Comparison of ENCODE assay signal across 17 cellular contexts in genomic region chr1:100930494-100930893, GRCh38. TPM values are rescaled to one million over a fixed set of nuclear protein-coding genes. Genes with fewer than 3 reads are reported as not detected.
DNase-seq lines count a peak whose midpoint lies in the region; ATAC-seq and TF ChIP-seq lines count a peak whose summit lies in the region.
"Had no signal": no experiment of that assay in that cellular context is flagged by ENCODE, and none has a peak within 500 bp of the region (broad histone marks: within the 10 kb centered on the region; RNA-seq: fewer than 3 reads in every experiment).

No MANE protein-coding gene starts in this region.

- no peaks in the 10 kb centered on the region for H3K27me3 ChIP-seq in CD8-positive, alpha-beta T cell (ENCODE audit: insufficient read depth, low read length)

- peaks cover 20% of the 10 kb centered on the region for H3K9me3 Mint-ChIP-seq in activated T-cell treated with anti-CD3 and anti-CD28 coated beads, Interleukin-2, amount 50 U/mL, for 4 hours
- H3K9me3 Mint-ChIP-seq in activated T-cell treated with anti-CD3 and anti-CD28 coated beads, Interleukin-2, amount 50 U/mL, for 72 hours, result peaks cover 4% of the 10 kb centered on the region in 2 donors
- peaks cover 8% of the 10 kb centered on the region for H3K9me3 Mint-ChIP-seq in CD8-positive, alpha-beta T cell
- peaks cover 12% of the 10 kb centered on the region for H3K9me3 Mint-ChIP-seq in activated CD4-positive, alpha-beta memory T cell treated with anti-CD3 and anti-CD28 coated beads, Interleukin-2, amount 10 ng/mL, durations not matched to agents 7 days and 5 days
- peaks cover 0 to 5% (median 0%) of the 10 kb centered on the region in 6 donors for H3K9me3 Mint-ChIP-seq in immature natural killer cell
- H3K9me3 Mint-ChIP-seq: GM23338 had no signal

- no peak for TF ChIP-seq CTCF in CD8-positive, alpha-beta T cell (IDR thresholded peaks at IDR 0.05)
- no peak for TF ChIP-seq CTCF in GM20000 (IDR thresholded peaks at IDR 0.05; ENCODE audit: extremely low read depth, missing control alignments)

- no peak overlapping the region for H3K27ac Mint-ChIP-seq in activated T-cell treated with anti-CD3 and anti-CD28 coated beads, Interleukin-2, amount 50 U/mL, for 72 hours
- peak overlapping the region; percentile 84 for H3K27ac Mint-ChIP-seq in CD8-positive, alpha-beta T cell
- H3K27ac Mint-ChIP-seq in activated CD4-positive, alpha-beta memory T cell treated with anti-CD3 and anti-CD28 coated beads, Interleukin-2, amount 10 ng/mL, durations not matched to agents 7 days and 5 days, result peak overlapping the region; percentile 13
- H3K27ac Mint-ChIP-seq in immature natural killer cell, result peak overlapping the region; percentile 9 to 86 (median 85)
- H3K27ac Mint-ChIP-seq: GM23338 had no signal

- no peak overlapping the region for H3K27ac ChIP-seq in CD8-positive, alpha-beta T cell (ENCODE audit: low read depth, low read length)
- H3K27ac ChIP-seq: RWPE1 had no signal

- no peaks in the 10 kb centered on the region for H3K27me3 Mint-ChIP-seq in activated T-cell treated with anti-CD3 and anti-CD28 coated beads, Interleukin-2, amount 50 U/mL, for 4 hours (ENCODE audit: low read depth)
- H3K27me3 Mint-ChIP-seq in activated T-cell treated with anti-CD3 and anti-CD28 coated beads, Interleukin-2, amount 50 U/mL, for 72 hours (ENCODE audit: low read depth), result no peaks in the 10 kb centered on the region
- no peaks in the 10 kb centered on the region for H3K27me3 Mint-ChIP-seq in CD8-positive, alpha-beta T cell (ENCODE audit: low read depth)
- no peaks in the 10 kb centered on the region for H3K27me3 Mint-ChIP-seq in activated CD4-positive, alpha-beta memory T cell treated with anti-CD3 and anti-CD28 coated beads, Interleukin-2, amount 10 ng/mL, durations not matched to agents 7 days and 5 days
- H3K27me3 Mint-ChIP-seq in immature natural killer cell (ENCODE audit: low read depth in 3 of 3), result no peaks in the 10 kb centered on the region

- CTCF ChIA-PET in CD8-positive, alpha-beta T cell (lab: Charles Lee), result interaction anchor here (1.1 to 1.3 kb wide), 2 partner anchors 306 to 358 kb away, joined by 4 read pairs; partner anchors contain the start of gene S1PR1
- CTCF ChIA-PET in activated CD4-positive, alpha-beta memory T cell treated with anti-CD3 and anti-CD28 coated beads, Interleukin-2, amount 10 ng/mL, durations not matched to agents 7 days and 5 days (lab: Charles Lee), result interaction anchor here (1.1 to 2.0 kb wide), 3 partner anchors 8 to 308 kb away, joined by 3 to 15 read pairs (median 14); no protein-coding TSS in a partner anchor

- H3K36me3 Mint-ChIP-seq in activated T-cell treated with anti-CD3 and anti-CD28 coated beads, Interleukin-2, amount 50 U/mL, for 4 hours (ENCODE audit: insufficient read depth), result peaks cover 42% of the 10 kb centered on the region
- H3K36me3 Mint-ChIP-seq in activated T-cell treated with anti-CD3 and anti-CD28 coated beads, Interleukin-2, amount 50 U/mL, for 72 hours (ENCODE audit: insufficient read depth in 2 of 2), result peaks cover 15 to 30% of the 10 kb centered on the region in 2 donors
- peaks cover 34% of the 10 kb centered on the region for H3K36me3 Mint-ChIP-seq in CD8-positive, alpha-beta T cell
- peaks cover 52% of the 10 kb centered on the region for H3K36me3 Mint-ChIP-seq in activated CD4-positive, alpha-beta memory T cell treated with anti-CD3 and anti-CD28 coated beads, Interleukin-2, amount 10 ng/mL, durations not matched to agents 7 days and 5 days (ENCODE audit: low read depth)
- H3K36me3 Mint-ChIP-seq in immature natural killer cell, result peaks cover 14 to 32% (median 25%) of the 10 kb centered on the region in 3 donors

- no peak for ATAC-seq in activated T-cell treated with anti-CD3 and anti-CD28 coated beads, Interleukin-2, amount 50 U/mL, for 4 hours
- ATAC-seq in activated T-cell treated with anti-CD3 and anti-CD28 coated beads, Interleukin-2, amount 50 U/mL, for 72 hours (replicated peaks in 1 of 2), result no peak
- ATAC-seq in CD8-positive, alpha-beta T cell, result no peak
- no peak for ATAC-seq in HG03097 (IDR thresholded peaks at IDR 0.05; ENCODE audit: low FRiP score, unreplicated experiment)
- no peak for ATAC-seq in Right ventricle myocardium inferior
- ATAC-seq: GM23338, K562 had no signal

- H3K4me1 ChIP-seq in CD8-positive, alpha-beta T cell (ENCODE audit: insufficient read depth, low read length), result peaks cover 79% of the 10 kb centered on the region

- no peak for DNase-seq in activated T-cell treated with anti-CD3 and anti-CD28 coated beads, Interleukin-2, amount 50 U/mL, for 4 hours
- DNase-seq in activated T-cell treated with anti-CD3 and anti-CD28 coated beads, Interleukin-2, amount 50 U/mL, for 72 hours, result no peak
- no peak for DNase-seq in CD8-positive, alpha-beta T cell
- DNase-seq in activated CD4-positive, alpha-beta memory T cell treated with anti-CD3 and anti-CD28 coated beads, Interleukin-2, amount 10 ng/mL, durations not matched to agents 7 days and 5 days, result no peak
- DNase-seq in immature natural killer cell (peak in 1 of 3 donors; percentile 16), GM20000 (ENCODE audit: low spot score) (no peak), Right ventricle myocardium inferior (ENCODE audit: missing footprints) (no peak)
- DNase-seq: ACHN; NCI-H1105; NCI-H187; NCI-H69; NK-92 treated with Interleukin-12 subunit alpha and Interleukin-12 subunit beta, amount 100 ng/mL, for 24 hours; OCI-M1 had no signal

- no peak overlapping the region for H3K4me3 ChIP-seq in CD8-positive, alpha-beta T cell (ENCODE audit: low read depth, low read length)
- H3K4me3 ChIP-seq: GM23338, K562 had no signal

- H3K9me3 ChIP-seq in CD8-positive, alpha-beta T cell (ENCODE audit: low read length), result no peaks in the 10 kb centered on the region

- intact Hi-C loops in CD8-positive, alpha-beta T cell (cut with DNase I, micrococcal nuclease), result no loop called here
- intact Hi-C loops in Right ventricle myocardium inferior (cut with DNase I), result loop anchor here (10.0 kb wide), 1 partner anchor 204 kb away; no protein-coding TSS in a partner anchor

- H3K4me1 Mint-ChIP-seq in activated T-cell treated with anti-CD3 and anti-CD28 coated beads, Interleukin-2, amount 50 U/mL, for 4 hours (ENCODE audit: low read depth), result peaks cover 50% of the 10 kb centered on the region
- peaks cover 49% of the 10 kb centered on the region for H3K4me1 Mint-ChIP-seq in activated T-cell treated with anti-CD3 and anti-CD28 coated beads, Interleukin-2, amount 50 U/mL, for 72 hours (ENCODE audit: low read depth)
- peaks cover 55% of the 10 kb centered on the region for H3K4me1 Mint-ChIP-seq in CD8-positive, alpha-beta T cell (ENCODE audit: low read depth)
- H3K4me1 Mint-ChIP-seq in activated CD4-positive, alpha-beta memory T cell treated with anti-CD3 and anti-CD28 coated beads, Interleukin-2, amount 10 ng/mL, durations not matched to agents 7 days and 5 days, result peaks cover 50% of the 10 kb centered on the region
- H3K4me1 Mint-ChIP-seq in immature natural killer cell, result peaks cover 27 to 46% of the 10 kb centered on the region in 2 donors
- H3K4me1 Mint-ChIP-seq: GM23338 had no signal

- no peaks in the 10 kb centered on the region for H3K36me3 ChIP-seq in CD8-positive, alpha-beta T cell (ENCODE audit: insufficient read depth, low read length)

- POLR2A ChIA-PET in CD8-positive, alpha-beta T cell (lab: Charles Lee), result interaction anchor here (0.9 to 1.3 kb wide), 3 partner anchors 11 to 306 kb away, joined by 3 to 8 read pairs (median 3); partner anchors contain the start of gene S1PR1
- POLR2A ChIA-PET in activated CD4-positive, alpha-beta memory T cell treated with anti-CD3 and anti-CD28 coated beads, Interleukin-2, amount 10 ng/mL, durations not matched to agents 7 days and 5 days (lab: Charles Lee), result interaction anchor here (1.0 to 2.0 kb wide), 6 partner anchors 19 to 358 kb away, joined by 3 to 13 read pairs (median 6); partner anchors contain the start of gene S1PR1

- peak overlapping the region; percentile 22 for H3K4me3 Mint-ChIP-seq in activated T-cell treated with anti-CD3 and anti-CD28 coated beads, Interleukin-2, amount 50 U/mL, for 4 hours
- no peak overlapping the region for H3K4me3 Mint-ChIP-seq in activated T-cell treated with anti-CD3 and anti-CD28 coated beads, Interleukin-2, amount 50 U/mL, for 72 hours
- H3K4me3 Mint-ChIP-seq in CD8-positive, alpha-beta T cell, result peak overlapping the region; percentile 56
- H3K4me3 Mint-ChIP-seq in activated CD4-positive, alpha-beta memory T cell treated with anti-CD3 and anti-CD28 coated beads, Interleukin-2, amount 10 ng/mL, durations not matched to agents 7 days and 5 days, result no peak overlapping the region
- H3K4me3 Mint-ChIP-seq in immature natural killer cell, result peak overlapping the region; percentile 16 to 75 (median 61)
- H3K4me3 Mint-ChIP-seq: GM23338 had no signal

RNA-seq across cellular contexts. Expression of gene SLC30A7, which starts 34.6 kb away (rescaled TPM):
- total RNA-seq in activated T-cell treated with anti-CD3 and anti-CD28 coated beads, Interleukin-2, amount 50 U/mL, for 4 hours, result 10 to 100 TPM; 37.7 to 48.9 (median 46.3) TPM
- 10 to 100 TPM; 39.3 to 48.7 TPM for total RNA-seq in activated T-cell treated with anti-CD3 and anti-CD28 coated beads, Interleukin-2, amount 50 U/mL, for 72 hours
- total RNA-seq in CD8-positive, alpha-beta T cell, result 10 to 100 TPM; 18.8 to 20.2 TPM
- total RNA-seq in activated CD4-positive, alpha-beta memory T cell treated with anti-CD3 and anti-CD28 coated beads, Interleukin-2, amount 10 ng/mL, durations not matched to agents 7 days and 5 days, result 10 to 100 TPM; 38.9 to 42.7 TPM
- 10 to 100 TPM; 12.3 to 18.2 (median 14.6) TPM for polyA plus RNA-seq in immature natural killer cell
- 5.5 TPM for total RNA-seq in Right ventricle myocardium inferior

RNA-seq across cellular contexts. Expression of gene EXTL2, which starts 35.9 kb away (rescaled TPM):
- total RNA-seq in activated T-cell treated with anti-CD3 and anti-CD28 coated beads, Interleukin-2, amount 50 U/mL, for 4 hours, result 1 to 10 TPM; 4.5 to 6.0 (median 5.8) TPM
- total RNA-seq in activated T-cell treated with anti-CD3 and anti-CD28 coated beads, Interleukin-2, amount 50 U/mL, for 72 hours, result 1 to 10 TPM; 4.0 to 4.9 TPM
- 1 to 10 TPM; 1.2 to 2.1 TPM for total RNA-seq in CD8-positive, alpha-beta T cell
- total RNA-seq in activated CD4-positive, alpha-beta memory T cell treated with anti-CD3 and anti-CD28 coated beads, Interleukin-2, amount 10 ng/mL, durations not matched to agents 7 days and 5 days, result 1 to 10 TPM; 1.4 to 2.4 TPM
- polyA plus RNA-seq in immature natural killer cell, result 1 to 10 TPM; 5.2 to 9.9 (median 8.4) TPM
- 9.5 TPM for total RNA-seq in Right ventricle myocardium inferior

Comparison
In these comparisons a context has a peak if more than half of its experiments do, and no peak if none do; other contexts are left out.
1. H3K4me3 Mint-ChIP-seq: peak in activated T-cell treated with anti-CD3 and anti-CD28 coated beads, Interleukin-2, amount 50 U/mL, for 4 hours (single experiment), CD8-positive, alpha-beta T cell (single experiment) and immature natural killer cell (5 of 5); none in activated T-cell treated with anti-CD3 and anti-CD28 coated beads, Interleukin-2, amount 50 U/mL, for 72 hours (0 of 2) and activated CD4-positive, alpha-beta memory T cell treated with anti-CD3 and anti-CD28 coated beads, Interleukin-2, amount 10 ng/mL, durations not matched to agents 7 days and 5 days (single experiment).